In genomic region chr2:29526587-29527586, GRCh38 we compare ENCODE assay signal across 18 cellular contexts.
DNase-seq lines count a peak whose midpoint lies in the region; ATAC-seq, FAIRE-seq and TF ChIP-seq lines count a peak whose summit lies in the region.
"Had no signal": no experiment of that assay in that cellular context is flagged by ENCODE, and none has a peak within 500 bp of the region (broad histone marks: within the 10 kb centered on the region; RNA-seq: fewer than 3 reads in every experiment).

No MANE protein-coding gene starts in this region.

- no peak overlapping the region; the same call in 1 of the 2 replicates for H2BK20ac ChIP-seq in IMR-90 (ENCODE audit: low read depth, low read length)

- no peak overlapping the region; a peak in 1 of 4 replicates for H4K8ac ChIP-seq in IMR-90 (ENCODE audit: low read depth in 2 of 2, low read length in 2 of 2)

- H3K56ac ChIP-seq in IMR-90 (ENCODE audit: extremely low read depth, insufficient read depth, low read length), result no peak overlapping the region

- H3K23ac ChIP-seq in IMR-90 (ENCODE audit: low read depth, low read length), result no peak overlapping the region

- H3K4me2 ChIP-seq in IMR-90 (ENCODE audit: low read depth, low read length), result no peak overlapping the region

- no peak overlapping the region for H3K18ac ChIP-seq in IMR-90 (ENCODE audit: low read depth, low read length)

- H2AK9ac ChIP-seq in IMR-90 (replicated peaks; ENCODE audit: low read depth, low read length, poor library complexity), result peak overlapping the region; percentile 11

- DNase-seq in IMR-90, result no peak
- peak; percentile 17 for DNase-seq in ecto neural progenitor cell (ENCODE audit: low spot score)
- peak; percentile 72 for DNase-seq in myocyte (ENCODE audit: low read depth)
- DNase-seq in small intestine, result peak; percentile 2
- no peak for DNase-seq in progenitor cell of endocrine pancreas (ENCODE audit: low spot score, unreplicated experiment)
- no peak for DNase-seq in MV-4-11 (lab: John Stamatoyannopoulos, UW)
- DNase-seq: Calu3; CD8-positive, alpha-beta T cell; DMS79 treated with DMSO at 0.1 percent for 48 hours; GF-D8; GOT3; H7; HFFc6 had no signal

- H3K27ac Mint-ChIP-seq in progenitor cell of endocrine pancreas, result no peak overlapping the region
- H3K27ac Mint-ChIP-seq: B cell; CD8-positive, alpha-beta T cell; HFFc6 had no signal

- CTCF ChIA-PET in IMR-90 (lab: Yijun Ruan, JAX), result no interaction called here

- H4K91ac ChIP-seq in IMR-90 (ENCODE audit: insufficient read depth, low read depth, low read length), result peak overlapping the region; percentile 25; the same call in 1 of the 2 replicates

- no peak overlapping the region for H2AFZ ChIP-seq in IMR-90 (replicated peaks; ENCODE audit: low read length, poor library complexity)

- POLR2A ChIA-PET in IMR-90 (lab: Charles Lee; ENCODE audit: unreplicated experiment), result interaction anchor here (0.7 kb wide), 1 partner anchor 84 kb away, joined by 3 read pairs; no protein-coding TSS in a partner anchor

- peaks cover 25% of the 10 kb centered on the region for H3K27me3 Mint-ChIP-seq in progenitor cell of endocrine pancreas

- H4K5ac ChIP-seq in IMR-90 (ENCODE audit: low read depth, low read length), result no peak overlapping the region

- no peak for TF ChIP-seq POLR2A in IMR-90 (IDR thresholded peaks at IDR 0.05; ENCODE audit: low read depth, low read length)

- peak overlapping the region; percentile 3 for H2AK5ac ChIP-seq in IMR-90 (ENCODE audit: low read depth, low read length)

- no peak overlapping the region for H2BK5ac ChIP-seq in IMR-90 (ENCODE audit: low read depth, low read length, poor library complexity, severe bottlenecking)

- no peak for FAIRE-seq in small intestine (lab: Jason Lieb, UNC)

- peak overlapping the region; percentile 43 for H3K4ac ChIP-seq in IMR-90 (ENCODE audit: low read depth, low read length)

- H3K79me1 ChIP-seq in IMR-90 (ENCODE audit: low read depth in 1 of 2, low read length in 2 of 2), result no peaks in the 10 kb centered on the region

- H3K4me3 ChIP-seq in IMR-90 (ENCODE audit: insufficient read depth, low read depth, low read length), result no peak overlapping the region
- H3K4me3 ChIP-seq in small intestine (ENCODE audit: low read depth in 1 of 2, low read length in 2 of 2), result no peak overlapping the region
- H3K4me3 ChIP-seq: BLaER1 treated with 17β-estradiol and CSF1 and Interleukin-3, amounts not matched to agents 10 nM and 100 nM had no signal

- peaks cover 25% of the 10 kb centered on the region for H3K9me1 ChIP-seq in IMR-90 (ENCODE audit: insufficient read depth, low read length)

- H3K9me3 Mint-ChIP-seq in progenitor cell of endocrine pancreas (ENCODE audit: low read depth), result no peaks in the 10 kb centered on the region
- H3K9me3 Mint-ChIP-seq: CD8-positive, alpha-beta T cell; HFFc6 had no signal

- no peak overlapping the region for H3K4me3 Mint-ChIP-seq in progenitor cell of endocrine pancreas (ENCODE audit: low read depth)
- H3K4me3 Mint-ChIP-seq: B cell; CD8-positive, alpha-beta T cell; HFFc6 had no signal

- H2BK120ac ChIP-seq in IMR-90 (ENCODE audit: low read depth, low read length), result peak overlapping the region; percentile 0; the same call in 1 of the 2 replicates

- TF ChIP-seq RAD21 in IMR-90 (IDR thresholded peaks at IDR 0.05; ENCODE audit: low read length), result no peak

- no peaks in the 10 kb centered on the region for H4K20me1 ChIP-seq in IMR-90 (ENCODE audit: insufficient read depth, low read length)
- H4K20me1 ChIP-seq: BLaER1 treated with 17β-estradiol and CSF1 and Interleukin-3, amounts not matched to agents 10 nM and 100 nM had no signal

- H3K36me3 ChIP-seq in IMR-90 (ENCODE audit: control insufficient read depth, insufficient read depth, low read length) (no peaks in the 10 kb centered on the region), small intestine (ENCODE audit: control insufficient read depth in 2 of 2, insufficient read depth in 2 of 2, low read length in 2 of 2) (no peaks in the 10 kb centered on the region)
- H3K36me3 ChIP-seq: BLaER1 treated with 17β-estradiol and CSF1 and Interleukin-3, amounts not matched to agents 10 nM and 100 nM had no signal

- no peak overlapping the region for H3K27ac ChIP-seq in IMR-90 (ENCODE audit: insufficient read depth, low read length)
- H3K27ac ChIP-seq in small intestine (ENCODE audit: low read depth in 1 of 2, low read length in 1 of 2), result no peak overlapping the region
- H3K27ac ChIP-seq: BLaER1 treated with 17β-estradiol and CSF1 and Interleukin-3, amounts not matched to agents 10 nM and 100 nM; HL-60 had no signal

- intact Hi-C loops in IMR-90 (cut with micrococcal nuclease), result no loop called here

- peak overlapping the region; percentile 27; the same call in 1 of the 3 replicates for H2BK15ac ChIP-seq in IMR-90 (ENCODE audit: low read depth, low read length)

- no peak overlapping the region for H3K14ac ChIP-seq in IMR-90 (replicated peaks; ENCODE audit: low read depth, low read length)

- no peak overlapping the region for H3K9ac ChIP-seq in IMR-90 (ENCODE audit: low read depth, low read length)
- H3K9ac ChIP-seq: BLaER1 treated with 17β-estradiol and CSF1 and Interleukin-3, amounts not matched to agents 10 nM and 100 nM had no signal

- H3K4me1 ChIP-seq in IMR-90 (ENCODE audit: control insufficient read depth, insufficient read depth, low read length) (peaks cover 20% of the 10 kb centered on the region), small intestine (ENCODE audit: control insufficient read depth in 2 of 2, insufficient read depth in 1 of 2, low read depth in 1 of 2, low read length in 1 of 2) (no peaks in the 10 kb centered on the region)

- BruUV-seq in IMR-90 (replicated peaks; lab: Mats Ljungman, UMichigan), result no TSS peak

- H3K27me3 ChIP-seq in IMR-90 (ENCODE audit: control insufficient read depth, insufficient read depth, low read length), result no peaks in the 10 kb centered on the region
- no peaks in the 10 kb centered on the region for H3K27me3 ChIP-seq in small intestine (ENCODE audit: control insufficient read depth in 2 of 2, insufficient read depth in 2 of 2, low read length in 2 of 2)
- H3K27me3 ChIP-seq: BLaER1 treated with 17β-estradiol and CSF1 and Interleukin-3, amounts not matched to agents 10 nM and 100 nM had no signal

- no peak for ATAC-seq in IMR-90 (ENCODE audit: low read depth)
- no peak for ATAC-seq in activated CD4-positive, CD25-positive, alpha-beta regulatory T cell treated with anti-CD3 and anti-CD28 coated beads, Interleukin-2, amount 50 U/mL, for 24 hours
- ATAC-seq: CD8-positive, alpha-beta T cell; HCT116 had no signal

- H3K9me3 ChIP-seq in IMR-90 (ENCODE audit: control insufficient read depth, insufficient read depth, low read length) (no peaks in the 10 kb centered on the region), small intestine (ENCODE audit: control insufficient read depth, low read depth) (no peaks in the 10 kb centered on the region)
- H3K9me3 ChIP-seq: BLaER1 treated with 17β-estradiol and CSF1 and Interleukin-3, amounts not matched to agents 10 nM and 100 nM had no signal

- 81% methylated on average over 2 of the region's 7 CpGs; no CpG with 5 or more reads in 1 of the 2 experiments for WGBS in IMR-90 (ENCODE audit: extremely low coverage in 2 of 2, insufficient read length in 1 of 2), 2 experiments
- 40 to 87% (median 54%) methylated on average over 7 of the region's 7 CpGs for WGBS in small intestine, 3 donors

- no peak for TF ChIP-seq CTCF in IMR-90 (conservative IDR thresholded peaks at IDR 0.05; ENCODE audit: low read depth, low read length)
- TF ChIP-seq CTCF in progenitor cell of endocrine pancreas (IDR thresholded peaks at IDR 0.05; ENCODE audit: unreplicated experiment), result no peak

- H3K4me1 Mint-ChIP-seq in progenitor cell of endocrine pancreas (ENCODE audit: low read depth), result no peaks in the 10 kb centered on the region
- H3K4me1 Mint-ChIP-seq: B cell had no signal

- in situ Hi-C loops in IMR-90 (cut with MboI; ENCODE audit: low sequenced_read_pairs), result no loop called here

- H3K36me3 Mint-ChIP-seq in progenitor cell of endocrine pancreas (ENCODE audit: insufficient read depth), result no peaks in the 10 kb centered on the region
- H3K36me3 Mint-ChIP-seq: CD8-positive, alpha-beta T cell had no signal

- dilution Hi-C loops in IMR-90 (cut with HindIII; ENCODE audit: low sequenced_read_pairs, unreplicated experiment), result no loop called here

TF ChIP-seq in IMR-90, 13 proteins besides CTCF, POLR2A, EP300 and RAD21:
- TF ChIP-seq NFE2L2 (IDR thresholded peaks at IDR 0.05; ENCODE audit: low read depth, low read length), result no peak
- TF ChIP-seq MAFK (IDR thresholded peaks at IDR 0.05; ENCODE audit: low read depth, low read length), result no peak
- TF ChIP-seq RCOR1 (IDR thresholded peaks at IDR 0.05; ENCODE audit: insufficient replicate concordance, low read length), result no peak
- no peak for TF ChIP-seq CHD1 (IDR thresholded peaks at IDR 0.05; ENCODE audit: low read depth, low read length)
- no peak for TF ChIP-seq ELK1 (IDR thresholded peaks at IDR 0.05; ENCODE audit: borderline replicate concordance, low read depth, low read length)
- no peak for TF ChIP-seq BHLHE40 (IDR thresholded peaks at IDR 0.05; ENCODE audit: low read depth, low read length)
- TF ChIP-seq FOS (IDR thresholded peaks at IDR 0.05; ENCODE audit: low read depth, low read length), result no peak
- no peak for TF ChIP-seq MXI1 (IDR thresholded peaks at IDR 0.05; ENCODE audit: borderline replicate concordance, low read depth, low read length)
- TF ChIP-seq USF2 (IDR thresholded peaks at IDR 0.05; ENCODE audit: low read depth, low read length), result no peak
- TF ChIP-seq MAZ (IDR thresholded peaks at IDR 0.05; ENCODE audit: borderline replicate concordance, low read depth, low read length), result no peak
- no peak for TF ChIP-seq CEBPB (IDR thresholded peaks at IDR 0.05; ENCODE audit: low read depth, low read length)
- no peak for TF ChIP-seq SMC3 (IDR thresholded peaks at IDR 0.05; ENCODE audit: low read depth, low read length)
- no peak for TF ChIP-seq RFX5 (IDR thresholded peaks at IDR 0.05; ENCODE audit: low read depth, low read length)
TF ChIP-seq in IMR-90: peak in this region for 0.

Comparison
In these comparisons a context has a peak if more than half of its experiments do, and no peak if none do; other contexts are left out.
1. DNase-seq: peak in ecto neural progenitor cell (single experiment), myocyte (single experiment) and small intestine (single experiment); none in IMR-90 (single experiment), progenitor cell of endocrine pancreas (single experiment) and MV-4-11 (single experiment).